In genomic region chr9:116181853-116182610, GRCh38 we compare ENCODE assay signal across 28 cellular contexts. TPM values are rescaled to one million over a fixed set of nuclear protein-coding genes. Genes with fewer than 3 reads are reported as not detected.
DNase-seq lines count a peak whose midpoint lies in the region; FAIRE-seq and TF ChIP-seq lines count a peak whose summit lies in the region.
"Had no signal": no experiment of that assay in that cellular context is flagged by ENCODE, and none has a peak within 500 bp of the region (broad histone marks: within the 10 kb centered on the region; RNA-seq: fewer than 3 reads in every experiment).

No MANE protein-coding gene starts in this region.

- H3K4me3 ChIP-seq in AG09309 (ENCODE audit: control insufficient read depth, low read depth, low read length) (no peak overlapping the region), epithelial cell of esophagus (ENCODE audit: low read length) (no peak overlapping the region), keratinocyte (ENCODE audit: control insufficient read depth in 2 of 3, extremely low read depth in 1 of 3, insufficient read depth in 2 of 3, low read depth in 1 of 3, low read length in 3 of 3) (no peak overlapping the region), brain microvascular endothelial cell (ENCODE audit: low read depth, low read length) (no peak overlapping the region)
- no peak overlapping the region for H3K4me3 ChIP-seq in CD4-positive, alpha-beta memory T cell (ENCODE audit: low read length in 2 of 2)
- H3K4me3 ChIP-seq: esophagus muscularis mucosa, SJSA1 had no signal

- H3K36me3 Mint-ChIP-seq in CD4-positive, alpha-beta memory T cell = no peaks in the 10 kb centered on the region
- H3K36me3 Mint-ChIP-seq: activated CD4-positive, alpha-beta memory T cell treated with anti-CD3 and anti-CD28 coated beads for 36 hours; activated naive CD4-positive, alpha-beta T cell treated with anti-CD3 and anti-CD28 coated beads, Interleukin-2, amount 10 ng/mL, durations not matched to agents 7 days and 5 days; CD4-positive, CD25-positive, alpha-beta regulatory T cell; type B pancreatic cell had no signal

- no peak overlapping the region for H3K4me2 ChIP-seq in keratinocyte (ENCODE audit: control insufficient read depth, extremely low read depth, insufficient read depth, low read depth, low read length)

- H3K36me3 ChIP-seq in keratinocyte (ENCODE audit: control insufficient read depth in 2 of 2, extremely low read depth in 1 of 2, insufficient read depth in 2 of 2, low read length in 2 of 2) (no peaks in the 10 kb centered on the region), brain microvascular endothelial cell (replicated peaks) (peaks cover 46% of the 10 kb centered on the region)
- H3K36me3 ChIP-seq in CD4-positive, alpha-beta memory T cell (ENCODE audit: insufficient read depth, low read length) = no peaks in the 10 kb centered on the region
- H3K36me3 ChIP-seq: esophagus muscularis mucosa, SJSA1 had no signal

- peaks cover 0 to 3% (median 0%) of the 10 kb centered on the region in 8 donors for H3K9me3 Mint-ChIP-seq in CD4-positive, alpha-beta memory T cell
- H3K9me3 Mint-ChIP-seq: activated CD4-positive, alpha-beta memory T cell treated with anti-CD3 and anti-CD28 coated beads for 36 hours; activated naive CD4-positive, alpha-beta T cell treated with anti-CD3 and anti-CD28 coated beads, Interleukin-2, amount 10 ng/mL, durations not matched to agents 7 days and 5 days; dendritic cell treated with granulocyte-macrophage colony-stimulating factor and Interleukin-4, amounts not matched to agents 40 ng/mL and 50 ng/mL, for 4 days; endodermal cell; type B pancreatic cell had no signal

- H3K27ac ChIP-seq in keratinocyte (ENCODE audit: control insufficient read depth, insufficient read depth, low read length) (no peak overlapping the region), brain microvascular endothelial cell (no peak overlapping the region)
- no peak overlapping the region for H3K27ac ChIP-seq in CD4-positive, alpha-beta memory T cell (ENCODE audit: low read depth, low read length)
- H3K27ac ChIP-seq: esophagus muscularis mucosa, parathyroid adenoma, SJSA1 had no signal

- no peaks in the 10 kb centered on the region for H4K20me1 ChIP-seq in keratinocyte (ENCODE audit: control insufficient read depth, extremely low read depth, insufficient read depth, low read length)

- no peak overlapping the region for H3K4me3 Mint-ChIP-seq in CD4-positive, alpha-beta memory T cell
- H3K4me3 Mint-ChIP-seq: activated CD4-positive, alpha-beta memory T cell treated with anti-CD3 and anti-CD28 coated beads for 36 hours; activated naive CD4-positive, alpha-beta T cell treated with anti-CD3 and anti-CD28 coated beads, Interleukin-2, amount 10 ng/mL, durations not matched to agents 7 days and 5 days; CD4-positive, CD25-positive, alpha-beta regulatory T cell; dendritic cell treated with granulocyte-macrophage colony-stimulating factor and Interleukin-4, amounts not matched to agents 40 ng/mL and 50 ng/mL, for 4 days; endodermal cell; type B pancreatic cell had no signal

- in situ Hi-C loops in brain microvascular endothelial cell (cut with HindIII; ENCODE audit: low pct_ligation_motif_present, low sequenced_read_pairs) = no loop called here

- H3K27me3 Mint-ChIP-seq in CD4-positive, alpha-beta memory T cell = no peaks in the 10 kb centered on the region
- H3K27me3 Mint-ChIP-seq: activated naive CD4-positive, alpha-beta T cell treated with anti-CD3 and anti-CD28 coated beads, Interleukin-2, amount 10 ng/mL, durations not matched to agents 7 days and 5 days; CD4-positive, CD25-positive, alpha-beta regulatory T cell; dendritic cell treated with granulocyte-macrophage colony-stimulating factor and Interleukin-4, amounts not matched to agents 40 ng/mL and 50 ng/mL, for 4 days had no signal

- FAIRE-seq in keratinocyte (lab: Jason Lieb, UNC) = peak; percentile 13
- FAIRE-seq: D721Med, GM19239 had no signal

- CTCF ChIA-PET in CD4-positive, alpha-beta memory T cell (lab: Charles Lee; ENCODE audit: partially characterized antibody) = no interaction called here

- H2AFZ ChIP-seq in keratinocyte (ENCODE audit: control insufficient read depth, low read length) = no peak overlapping the region
- H2AFZ ChIP-seq: parathyroid adenoma had no signal

- no peak overlapping the region for H3K9ac ChIP-seq in keratinocyte (ENCODE audit: control insufficient read depth, extremely low read depth, insufficient read depth, low read length)
- H3K9ac ChIP-seq: parathyroid adenoma had no signal

- no peaks in the 10 kb centered on the region for H3K4me1 ChIP-seq in keratinocyte (ENCODE audit: control insufficient read depth, extremely low read depth, insufficient read depth, low read length)
- no peaks in the 10 kb centered on the region for H3K4me1 ChIP-seq in CD4-positive, alpha-beta memory T cell (ENCODE audit: insufficient read depth, low read length)
- H3K4me1 ChIP-seq: esophagus muscularis mucosa had no signal

- peaks cover 2% of the 10 kb centered on the region for H3K27me3 ChIP-seq in keratinocyte (ENCODE audit: control insufficient read depth, extremely low read depth, insufficient read depth, low read length)
- H3K27me3 ChIP-seq in CD4-positive, alpha-beta memory T cell (ENCODE audit: insufficient read depth, low read length) = no peaks in the 10 kb centered on the region
- H3K27me3 ChIP-seq in brain microvascular endothelial cell (replicated peaks) = no peaks in the 10 kb centered on the region
- H3K27me3 ChIP-seq: SJSA1 had no signal

- H3K4me1 Mint-ChIP-seq in CD4-positive, alpha-beta memory T cell = no peaks in the 10 kb centered on the region
- H3K4me1 Mint-ChIP-seq: activated naive CD4-positive, alpha-beta T cell treated with anti-CD3 and anti-CD28 coated beads, Interleukin-2, amount 10 ng/mL, durations not matched to agents 7 days and 5 days; CD4-positive, CD25-positive, alpha-beta regulatory T cell had no signal

- peak overlapping the region in 1 of 7 donors; percentile 17 for H3K27ac Mint-ChIP-seq in CD4-positive, alpha-beta memory T cell
- H3K27ac Mint-ChIP-seq: activated CD4-positive, alpha-beta memory T cell treated with anti-CD3 and anti-CD28 coated beads for 36 hours; activated naive CD4-positive, alpha-beta T cell treated with anti-CD3 and anti-CD28 coated beads, Interleukin-2, amount 10 ng/mL, durations not matched to agents 7 days and 5 days; CD4-positive, CD25-positive, alpha-beta regulatory T cell; dendritic cell treated with granulocyte-macrophage colony-stimulating factor and Interleukin-4, amounts not matched to agents 40 ng/mL and 50 ng/mL, for 4 days; endodermal cell; type B pancreatic cell had no signal

- TF ChIP-seq CTCF in AG09309 (IDR thresholded peaks at IDR 0.05; ENCODE audit: control insufficient read depth, insufficient read depth, low read depth, low read length, missing control alignments) (peak; percentile 7), epithelial cell of esophagus (IDR thresholded peaks at IDR 0.05; ENCODE audit: insufficient read depth, low read depth, low read length, missing control alignments) (no peak), keratinocyte (optimal IDR thresholded peaks at IDR 0.05 in 1 of 3, IDR thresholded peaks at IDR 0.05 in 1 of 3, conservative IDR thresholded peaks at IDR 0.05 in 1 of 3; ENCODE audit: extremely low read depth in 1 of 3, insufficient read depth in 2 of 3, low read length in 3 of 3) (no peak), brain microvascular endothelial cell (IDR thresholded peaks at IDR 0.05; ENCODE audit: low read depth, low read length, missing control alignments) (no peak)

- DNase-seq in AG09309 (ENCODE audit: low read depth) (peak; percentile 29), HCEC 1CT (peak; percentile 56), epithelial cell of esophagus (ENCODE audit: low read depth) (peak; percentile 24), keratinocyte (ENCODE audit: low read depth, low spot score) (no peak), brain microvascular endothelial cell (no peak), HUDEP-2 (lab: John Stamatoyannopoulos, UW; ENCODE audit: unreplicated experiment in 76 of 76) (no peak)
- DNase-seq in activated CD8-positive, alpha-beta memory T cell treated with anti-CD3 and anti-CD28 coated beads for 24 hours = no peak
- DNase-seq in CD4-positive, alpha-beta memory T cell = no peak
- DNase-seq: ACHN; activated CD4-positive, alpha-beta memory T cell treated with anti-CD3 and anti-CD28 coated beads for 36 hours; activated CD4-positive, CD25-positive, alpha-beta regulatory T cell treated with anti-CD3 and anti-CD28 coated beads, Interleukin-2, amount 50 U/mL, for 72 hours; activated CD8-positive, alpha-beta memory T cell treated with anti-CD3 and anti-CD28 coated beads, Interleukin-2, amount 50 U/mL, for 48 hours; activated naive CD4-positive, alpha-beta T cell treated with anti-CD3 and anti-CD28 coated beads, Interleukin-2, amount 10 ng/mL, durations not matched to agents 7 days and 5 days; CD4-positive, CD25-positive, alpha-beta regulatory T cell; endodermal cell; KBM-7; left cardiac atrium; MM.1S; NCI-H1417 treated with DMSO at 0.1 percent for 48 hours; NCI-H748 treated with DMSO at 0.1 percent for 48 hours had no signal

- H3K9me3 ChIP-seq in keratinocyte (ENCODE audit: control insufficient read depth, low read depth, low read length) = no peaks in the 10 kb centered on the region
- H3K9me3 ChIP-seq in CD4-positive, alpha-beta memory T cell (ENCODE audit: control insufficient read depth in 1 of 2, low read length in 2 of 2) = no peaks in the 10 kb centered on the region
- H3K9me3 ChIP-seq: esophagus muscularis mucosa, SJSA1 had no signal

- dilution Hi-C loops in keratinocyte (cut with MboI; ENCODE audit: extremely low pct_ligation_motif_present, low sequenced_read_pairs) = no loop called here

- POLR2A ChIA-PET in CD4-positive, alpha-beta memory T cell (lab: Charles Lee; ENCODE audit: partially characterized antibody) = no interaction called here

- no peaks in the 10 kb centered on the region for H3K79me2 ChIP-seq in keratinocyte (ENCODE audit: control insufficient read depth, insufficient read depth, low read length)

- intact Hi-C loops in CD4-positive, alpha-beta memory T cell (cut with micrococcal nuclease) = no loop called here

- no peaks in the 10 kb centered on the region for H3K9me1 ChIP-seq in keratinocyte (ENCODE audit: control insufficient read depth, extremely low read depth, insufficient read depth, low read length)

RNA-seq across cellular contexts. Expression of gene PAPPA, which starts 28.4 kb away (rescaled TPM):
- polyA plus RNA-seq in keratinocyte = 0.39 to 2.6 TPM (median 0.77 TPM) in 3 replicates
- polyA plus RNA-seq in keratinocyte (2011; ENCODE audit: low read depth) = 0.07 TPM
- polyA plus RNA-seq in keratinocyte (2011; cell fraction: cytosol; rRNA removed) = 0.45 and 0.60 TPM in 2 replicates
- 2.5 and 2.6 TPM in 2 replicates for polyA plus RNA-seq in keratinocyte (2011; cell fraction: nucleus; rRNA removed)
- polyA plus RNA-seq in keratinocyte (2012; ENCODE audit: low replicate concordance) = 0.04 and 1.9 TPM in 2 replicates
- 2.3 to 10.1 TPM (median 3.2 TPM) in 3 replicates for polyA minus RNA-seq in keratinocyte
- polyA minus RNA-seq in keratinocyte (2011; cell fraction: cytosol; rRNA and poly(A)+ RNA removed) = 1.2 TPM
- 5.8 and 8.8 TPM in 2 replicates for polyA minus RNA-seq in keratinocyte (2011; cell fraction: nucleus; rRNA and poly(A)+ RNA removed)
- not detected for total RNA-seq in CD4-positive, alpha-beta memory T cell
- not detected for polyA plus RNA-seq in CD4-positive, alpha-beta memory T cell
- total RNA-seq: activated CD4-positive, alpha-beta memory T cell treated with anti-CD3 and anti-CD28 coated beads for 36 hours; T-helper 1 cell treated with Interleukin-12 subunit alpha and Interleukin-12 subunit beta and Interleukin-4 antibody, amounts not matched to agents 30 ng/mL and 1 ng/mL, for 36 hours had no signal

Comparison
In these comparisons a context has a peak if more than half of its experiments do, and no peak if none do; other contexts are left out.
1. DNase-seq: peak in AG09309 (single experiment), HCEC 1CT (single experiment) and epithelial cell of esophagus (single experiment); none in keratinocyte (single experiment), activated CD8-positive, alpha-beta memory T cell treated with anti-CD3 and anti-CD28 coated beads for 24 hours (single experiment), CD4-positive, alpha-beta memory T cell (0 of 5), brain microvascular endothelial cell (single experiment) and HUDEP-2 (0 of 76).